7 cellular contexts compared by ENCODE assay signal in genomic region chr5:157148734-157149615, GRCh38. TPM values are rescaled to one million over a fixed set of nuclear protein-coding genes. Genes with fewer than 3 reads are reported as not detected.
DNase-seq lines count a peak whose midpoint lies in the region; ATAC-seq and TF ChIP-seq lines count a peak whose summit lies in the region.

No MANE protein-coding gene starts in this region.

- H3K36me3 Mint-ChIP-seq in activated B cell treated with CpG ODN at 0.5 μM for 24 hours (ENCODE audit: low read depth), result no peaks in the 10 kb centered on the region

- H3K4me1 Mint-ChIP-seq in activated B cell treated with CpG ODN at 0.5 μM for 24 hours, result peaks cover 8% of the 10 kb centered on the region

- ATAC-seq in HG02642 (IDR thresholded peaks at IDR 0.05; ENCODE audit: poor library complexity, unreplicated experiment), result peak; percentile 78
- peak; percentile 81 for ATAC-seq in activated B cell treated with CpG ODN at 0.5 μM for 24 hours (ENCODE audit: low read depth)

- no peak overlapping the region for H3K27ac Mint-ChIP-seq in activated B cell treated with CpG ODN at 0.5 μM for 24 hours

- no peaks in the 10 kb centered on the region for H3K9me3 Mint-ChIP-seq in activated B cell treated with CpG ODN at 0.5 μM for 24 hours

- intact Hi-C loops in activated B cell treated with CpG ODN at 0.5 μM for 24 hours (cut with micrococcal nuclease), result loop anchor here (1.0 to 10.0 kb wide), 8 partner anchors 23 to 594 kb away; partner anchors contain the start of gene LSM11

- no peak overlapping the region for H3K4me3 Mint-ChIP-seq in activated B cell treated with CpG ODN at 0.5 μM for 24 hours

- DNase-seq in NCI-H2107 (lab: John Stamatoyannopoulos, UW) (peak; percentile 15), activated B cell treated with CpG ODN at 0.5 μM for 24 hours (no peak), cardiac fibroblast (ENCODE audit: low read depth in 2 of 2) (peak; percentile 76 to 78), kidney glomerular epithelial cell (lab: John Stamatoyannopoulos, UW) (peak; percentile 63)
- peak; percentile 76 to 77 for DNase-seq in stimulated activated CD4-positive, alpha-beta T cell treated with anti-CD3 and anti-CD28 coated beads, Interleukin-4, amount 100 ng/mL, for 48 hours (ENCODE audit: low read depth in 2 of 2)

- TF ChIP-seq CTCF in GM12875 (IDR thresholded peaks at IDR 0.05; ENCODE audit: borderline replicate concordance, insufficient read depth, low read depth, low read length) (peak; percentile 73), activated B cell treated with CpG ODN at 0.5 μM for 24 hours (IDR thresholded peaks at IDR 0.05) (peak; percentile 45), cardiac fibroblast (IDR thresholded peaks at IDR 0.05; ENCODE audit: low read depth, low read length) (peak; percentile 84)

- CTCF ChIA-PET in activated B cell treated with CpG ODN at 0.5 μM for 24 hours (lab: Charles Lee), result interaction anchor here (0.6 to 4.9 kb wide), 24 partner anchors 11 to 194 kb away, joined by 3 to 105 read pairs (median 4); no protein-coding TSS in a partner anchor

- POLR2A ChIA-PET in activated B cell treated with CpG ODN at 0.5 μM for 24 hours (lab: Charles Lee), result interaction anchor here (0.5 to 1.9 kb wide), 4 partner anchors 104 to 221 kb away, joined by 4 to 21 read pairs (median 5); no protein-coding TSS in a partner anchor

- no peak overlapping the region for H3K4me3 ChIP-seq in GM12875 (ENCODE audit: low read depth, low read length)
- H3K4me3 ChIP-seq in cardiac fibroblast (replicated peaks in 1 of 2; ENCODE audit: low read depth in 2 of 2, low read length in 2 of 2), result no peak overlapping the region

- H3K27me3 Mint-ChIP-seq in activated B cell treated with CpG ODN at 0.5 μM for 24 hours, result no peaks in the 10 kb centered on the region

RNA-seq across cellular contexts. Expression of gene MED7, which starts 6.3 kb away (rescaled TPM):
- 14.0 and 16.1 TPM in 2 replicates for total RNA-seq in activated B cell treated with CpG ODN at 0.5 μM for 24 hours

RNA-seq across cellular contexts. Expression of gene GARIN3, which starts 17.1 kb away (rescaled TPM):
- total RNA-seq in activated B cell treated with CpG ODN at 0.5 μM for 24 hours, result not detected in 2 replicates

RNA-seq across cellular contexts. Expression of gene ITK, which starts 31.7 kb away (rescaled TPM):
- total RNA-seq in activated B cell treated with CpG ODN at 0.5 μM for 24 hours, result 0.18 and 0.86 TPM in 2 replicates

RNA-seq across cellular contexts. Expression of gene HAVCR2, which starts 40.1 kb away (rescaled TPM):
- total RNA-seq in activated B cell treated with CpG ODN at 0.5 μM for 24 hours, result 0.64 and 0.84 TPM in 2 replicates
